9 cellular contexts compared by ENCODE assay signal in the genomic region with DNA sequence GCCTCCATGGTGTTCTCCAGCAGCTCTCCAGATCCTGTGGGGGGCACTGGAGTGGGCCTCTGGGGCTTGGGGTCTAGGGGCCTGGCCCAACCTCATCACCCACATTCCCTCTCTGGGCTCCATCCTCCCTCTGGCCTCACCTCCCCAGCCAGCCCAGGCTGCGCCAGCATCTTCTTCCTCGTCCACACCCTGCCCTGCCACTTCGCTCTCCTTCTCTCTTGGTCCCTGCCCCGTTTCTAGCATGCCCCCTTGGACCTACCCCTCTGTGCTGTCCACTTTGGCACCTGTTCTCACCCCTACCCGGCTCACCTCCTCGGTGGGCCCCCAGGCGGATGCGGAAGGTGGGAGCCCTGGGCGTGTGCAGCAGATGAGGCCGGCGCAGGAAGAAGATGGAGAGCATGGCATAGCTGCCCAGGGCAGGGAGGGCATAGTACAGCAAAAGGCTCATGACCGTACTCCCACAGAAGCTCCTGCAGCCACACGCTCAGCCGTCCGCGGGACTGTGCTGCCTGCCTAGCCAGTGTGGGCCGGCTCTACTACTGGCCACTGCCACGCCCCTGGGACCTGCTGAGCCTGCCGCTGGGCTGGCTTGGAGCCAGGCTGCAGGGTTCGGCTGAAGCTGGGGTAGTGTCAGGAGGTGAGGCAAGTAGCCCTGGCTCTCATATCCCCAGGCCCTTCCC. TPM values are rescaled to one million over a fixed set of nuclear protein-coding genes. Genes with fewer than 3 reads are reported as not detected.
DNase-seq lines count a peak whose midpoint lies in the region; ATAC-seq and TF ChIP-seq lines count a peak whose summit lies in the region.
"Had no signal": no experiment of that assay in that cellular context is flagged by ENCODE, and none has a peak within 500 bp of the region (broad histone marks: within the 10 kb centered on the region; RNA-seq: fewer than 3 reads in every experiment).

A gene with protein sequence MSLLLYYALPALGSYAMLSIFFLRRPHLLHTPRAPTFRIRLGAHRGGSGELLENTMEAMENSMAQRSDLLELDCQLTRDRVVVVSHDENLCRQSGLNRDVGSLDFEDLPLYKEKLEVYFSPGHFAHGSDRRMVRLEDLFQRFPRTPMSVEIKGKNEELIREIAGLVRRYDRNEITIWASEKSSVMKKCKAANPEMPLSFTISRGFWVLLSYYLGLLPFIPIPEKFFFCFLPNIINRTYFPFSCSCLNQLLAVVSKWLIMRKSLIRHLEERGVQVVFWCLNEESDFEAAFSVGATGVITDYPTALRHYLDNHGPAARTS (minus strand): TSS at position 507 of the 680 bp plus-strand sequence. CDS start 59 bp downstream, at position 448.

- H3K27ac ChIP-seq in right atrium auricular region, result no peak within 1 kb of the TSS
- peak within 1 kb of the TSS in 2 of 5 donors; percentile 52 to 74 for H3K27ac ChIP-seq in adrenal gland

- WGBS in adrenal gland, 4 donors, result 69 to 89% (median 74%) methylated on average over 11 to 20 of the region's 20 CpGs
- WGBS in lower leg skin, 2 donors, result 71 to 84% methylated on average over 12 to 17 of the region's 20 CpGs

- H3K9me3 ChIP-seq in right atrium auricular region (no peaks in the 10 kb centered on the region), adrenal gland (replicated peaks in 1 of 3) (no peaks in the 10 kb centered on the region)

- H3K4me1 ChIP-seq in right atrium auricular region (no peaks in the 10 kb centered on the region), adrenal gland (replicated peaks in 1 of 2) (peaks cover 0 to 16% of the 10 kb centered on the region in 2 donors)

- TF ChIP-seq POLR2A in adrenal gland (IDR thresholded peaks at IDR 0.05) (no peak), lower leg skin (IDR thresholded peaks at IDR 0.05) (no peak)

- TF ChIP-seq CTCF in right atrium auricular region (IDR thresholded peaks at IDR 0.05), result no peak
- TF ChIP-seq CTCF in adrenal gland (IDR thresholded peaks at IDR 0.05), result no peak
- no peak for TF ChIP-seq CTCF in lower leg skin (IDR thresholded peaks at IDR 0.05)

- intact Hi-C loops in Right ventricle myocardium superior (cut with DNase I), result no loop called here
- intact Hi-C loops in adrenal gland (cut with DNase I), result loop anchor here in 1 of 2 donors (10.0 kb wide), 1 partner anchor 52 kb away; no protein-coding TSS in a partner anchor
- intact Hi-C loops in lower leg skin (cut with DNase I; ENCODE audit: low total_unique reads), result no loop called here

- H3K4me3 ChIP-seq in right atrium auricular region, result no peak within 1 kb of the TSS
- H3K4me3 ChIP-seq in adrenal gland, result no peak within 1 kb of the TSS
- no peak within 1 kb of the TSS for H3K4me3 ChIP-seq in lower leg skin (ENCODE audit: low read depth, poor library complexity, severe bottlenecking)

- ATAC-seq in Right ventricle myocardium superior (ENCODE audit: poor library complexity) (peak; percentile 80), HG03097 (IDR thresholded peaks at IDR 0.05; ENCODE audit: low FRiP score, unreplicated experiment) (no peak), GM21381 (IDR thresholded peaks at IDR 0.05; ENCODE audit: unreplicated experiment) (no peak)

- H3K36me3 ChIP-seq in right atrium auricular region, result peaks cover 44% of the 10 kb centered on the region
- peaks cover 0 to 37% of the 10 kb centered on the region in 2 donors for H3K36me3 ChIP-seq in adrenal gland (replicated peaks in 1 of 2)

- no peaks in the 10 kb centered on the region for H3K27me3 ChIP-seq in right atrium auricular region
- H3K27me3 ChIP-seq in adrenal gland, result no peaks in the 10 kb centered on the region

- DNase-seq in Right ventricle myocardium superior, result peak; percentile 79
- DNase-seq in right atrium auricular region (ENCODE audit: low spot score), result no peak
- peak in 6 of 7 donors; percentile 49 to 76 (median 72) for DNase-seq in adrenal gland
- no peak for DNase-seq in lower leg skin (ENCODE audit: low spot score in 2 of 2)
- no peak for DNase-seq in NCI-H82 treated with DMSO at 0.1 percent for 48 hours (lab: John Stamatoyannopoulos, UW; ENCODE audit: unreplicated experiment)
- no peak for DNase-seq in NCI-H2107 (lab: John Stamatoyannopoulos, UW)
- DNase-seq: NCI-H524 treated with DMSO at 0.1 percent for 48 hours had no signal

RNA-seq across cellular contexts. Expression of the gene that starts here (rescaled TPM):
- total RNA-seq in Right ventricle myocardium superior (2.6 TPM), right atrium auricular region (1 to 10 TPM in 1 of 2 donors, not detected in 1; 1.7 TPM), adrenal gland (1 to 10 TPM in 5 of 8 donors, under 1 TPM in 2, not detected in 1; 0.78 to 9.0 (median 2.8) TPM), lower leg skin (10 to 100 TPM in 3 of 4 donors, 1 to 10 TPM in 1; 7.4 to 15.2 (median 11.6) TPM)
- 10 to 100 TPM in 1 of 3 donors, 1 to 10 TPM in 2; 1.0 to 17.6 (median 5.8) TPM for polyA plus RNA-seq in adrenal gland

Comparison
In these comparisons a context has a peak if more than half of its experiments do, and no peak if none do; other contexts are left out.
1. DNase-seq: peak in Right ventricle myocardium superior (single experiment) and adrenal gland (6 of 7); none in right atrium auricular region (single experiment), lower leg skin (0 of 2), NCI-H82 treated with DMSO at 0.1 percent for 48 hours (single experiment) and NCI-H2107 (single experiment).